21 cellular contexts compared by ENCODE assay signal in the genomic region with DNA sequence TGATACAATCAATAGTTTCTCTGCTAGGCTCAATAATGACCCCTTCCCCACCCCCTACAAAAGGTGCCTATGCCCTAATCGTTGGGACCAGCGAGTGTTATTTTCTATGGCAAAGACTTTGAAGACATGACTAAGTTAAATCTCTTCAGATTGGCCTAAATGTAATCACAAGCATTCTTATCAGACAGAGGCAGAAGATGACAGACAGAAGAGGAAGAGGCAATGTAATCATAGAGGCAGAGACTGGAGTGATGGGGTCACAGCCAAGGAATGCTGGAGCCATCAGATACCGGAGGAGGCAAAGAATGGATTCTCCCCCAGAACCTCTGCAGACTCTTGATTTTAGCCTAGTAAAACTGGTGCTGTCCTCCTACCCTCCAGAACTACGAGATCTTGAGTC.
DNase-seq lines count a peak whose midpoint lies in the region; ATAC-seq, FAIRE-seq and TF ChIP-seq lines count a peak whose summit lies in the region.
"Had no signal": no experiment of that assay in that cellular context is flagged by ENCODE, and none has a peak within 500 bp of the region (broad histone marks: within the 10 kb centered on the region; RNA-seq: fewer than 3 reads in every experiment).

No MANE protein-coding gene starts in this region.

- H3K36me3 Mint-ChIP-seq in T-helper 2 cell treated with Interferon-gamma antibody and Interleukin-4, amounts not matched to agents 5 μg/mL and 100 μg/mL, for 36 hours (ENCODE audit: low read depth): no peaks in the 10 kb centered on the region
- H3K36me3 Mint-ChIP-seq in WTC11: peaks cover 24% of the 10 kb centered on the region
- H3K36me3 Mint-ChIP-seq: CD8-positive, alpha-beta T cell had no signal

- peaks cover 2% of the 10 kb centered on the region for H3K4me1 Mint-ChIP-seq in T-helper 2 cell treated with Interferon-gamma antibody and Interleukin-4, amounts not matched to agents 5 μg/mL and 100 μg/mL, for 36 hours (ENCODE audit: low read depth)
- no peaks in the 10 kb centered on the region for H3K4me1 Mint-ChIP-seq in WTC11
- H3K4me1 Mint-ChIP-seq: B cell had no signal

- H3K4me3 ChIP-seq in A549 (no peak overlapping the region), K562 (no peak overlapping the region)
- H3K4me3 ChIP-seq: BLaER1 treated with 17β-estradiol and CSF1 and Interleukin-3, amounts not matched to agents 10 nM and 100 nM had no signal

- H3K27ac Mint-ChIP-seq in T-helper 2 cell treated with Interferon-gamma antibody and Interleukin-4, amounts not matched to agents 5 μg/mL and 100 μg/mL, for 36 hours: no peak overlapping the region
- H3K27ac Mint-ChIP-seq in WTC11: no peak overlapping the region
- H3K27ac Mint-ChIP-seq: B cell; CD4-positive, alpha-beta T cell; CD8-positive, alpha-beta T cell had no signal

- no peaks in the 10 kb centered on the region for H3K36me3 ChIP-seq in K562 (ENCODE audit: control insufficient read depth, insufficient read depth, low read length)
- H3K36me3 ChIP-seq: BLaER1 treated with 17β-estradiol and CSF1 and Interleukin-3, amounts not matched to agents 10 nM and 100 nM had no signal

- POLR2A ChIA-PET in A549 (lab: Yijun Ruan, JAX) (no interaction called here), K562 (lab: Yijun Ruan, JAX) (no interaction called here), WTC11 (lab: Charles Lee) (no interaction called here)

- peaks cover 19% of the 10 kb centered on the region for H3K4me1 ChIP-seq in A549
- H3K4me1 ChIP-seq in K562 (replicated peaks in 1 of 2; ENCODE audit: control insufficient read depth in 2 of 2, insufficient read depth in 2 of 2, low read length in 2 of 2): no peaks in the 10 kb centered on the region
- H3K4me1 ChIP-seq: BLaER1 treated with 17β-estradiol and CSF1 and Interleukin-3, amounts not matched to agents 10 nM and 100 nM had no signal

- H4K20me1 ChIP-seq in K562 (replicated peaks; ENCODE audit: control insufficient read depth, insufficient read depth, low read length): no peaks in the 10 kb centered on the region
- H4K20me1 ChIP-seq: BLaER1 treated with 17β-estradiol and CSF1 and Interleukin-3, amounts not matched to agents 10 nM and 100 nM had no signal

- H3K4me2 ChIP-seq in A549 (0 out of 3 replicates have a peak overlapping the region, but pooled peaks have one; percentile 58), K562 (ENCODE audit: insufficient read depth, low read length) (no peak overlapping the region)
- H3K4me2 ChIP-seq: BLaER1 treated with 17β-estradiol and CSF1 and Interleukin-3, amounts not matched to agents 10 nM and 100 nM had no signal

- no peaks in the 10 kb centered on the region for H3K27me3 Mint-ChIP-seq in T-helper 2 cell treated with Interferon-gamma antibody and Interleukin-4, amounts not matched to agents 5 μg/mL and 100 μg/mL, for 36 hours (ENCODE audit: low read depth)
- peaks cover 10% of the 10 kb centered on the region for H3K27me3 Mint-ChIP-seq in WTC11 (ENCODE audit: low read depth)

- TF ChIP-seq RAD21 in A549 (conservative IDR thresholded peaks at IDR 0.05 in 1 of 2, IDR thresholded peaks at IDR 0.05 in 1 of 2) (no peak), K562 (CRISPR knock-in tag; conservative IDR thresholded peaks at IDR 0.05 in 1 of 2, IDR thresholded peaks at IDR 0.05 in 1 of 2) (no peak)

- TF ChIP-seq POLR2A in A549 (IDR thresholded peaks at IDR 0.05; ENCODE audit: low read length): no peak
- no peak for TF ChIP-seq POLR2A in K562 (conservative IDR thresholded peaks at IDR 0.05)

- H3K4me3 Mint-ChIP-seq in T-helper 2 cell treated with Interferon-gamma antibody and Interleukin-4, amounts not matched to agents 5 μg/mL and 100 μg/mL, for 36 hours: no peak overlapping the region
- no peak overlapping the region for H3K4me3 Mint-ChIP-seq in WTC11
- H3K4me3 Mint-ChIP-seq: B cell; CD4-positive, alpha-beta T cell; CD8-positive, alpha-beta T cell had no signal

- H3K79me2 ChIP-seq in K562 (ENCODE audit: control insufficient read depth, insufficient read depth, low read length): no peaks in the 10 kb centered on the region

- no peaks in the 10 kb centered on the region for H3K27me3 ChIP-seq in K562 (ENCODE audit: control insufficient read depth in 2 of 2, insufficient read depth in 2 of 2, low read length in 2 of 2)
- H3K27me3 ChIP-seq: BLaER1 treated with 17β-estradiol and CSF1 and Interleukin-3, amounts not matched to agents 10 nM and 100 nM had no signal

- peaks cover 11% of the 10 kb centered on the region for H3K9me3 Mint-ChIP-seq in T-helper 2 cell treated with Interferon-gamma antibody and Interleukin-4, amounts not matched to agents 5 μg/mL and 100 μg/mL, for 36 hours
- H3K9me3 Mint-ChIP-seq in WTC11: peaks cover 24% of the 10 kb centered on the region

- TF ChIP-seq CTCF in A549 (IDR thresholded peaks at IDR 0.05) (no peak), K562 (IDR thresholded peaks at IDR 0.05 in 2 of 3, conservative IDR thresholded peaks at IDR 0.05 in 1 of 3; ENCODE audit: insufficient read depth in 2 of 3, low read depth in 1 of 3, low read length in 3 of 3) (no peak), WTC11 (IDR thresholded peaks at IDR 0.05) (no peak)

- H2AFZ ChIP-seq in K562 (ENCODE audit: low read depth, low read length): no peak overlapping the region

- FAIRE-seq in A549 (lab: Jason Lieb, UNC) (no peak), GM19239 (lab: Jason Lieb, UNC) (peak; percentile 18), K562 (lab: Jason Lieb, UNC) (no peak)
- FAIRE-seq: A204.1, D721Med, G401.6, GM12891 had no signal

- 81% methylated on average over 4 of the region's 4 CpGs for WGBS in A549 (ENCODE audit: missing lambda C conversion rate)
- 0% methylated on average over 4 of the region's 4 CpGs for WGBS in K562 (ENCODE audit: insufficient coverage, low coverage, missing lambda C conversion rate)

- CTCF ChIA-PET in A549 (lab: Yijun Ruan, JAX) (no interaction called here), K562 (lab: Yijun Ruan, JAX; ENCODE audit: low intra/inter-chr PET ratio) (no interaction called here), WTC11 (lab: Charles Lee) (no interaction called here)

- no peaks in the 10 kb centered on the region for H3K9me3 ChIP-seq in A549
- H3K9me3 ChIP-seq in K562 (replicated peaks; ENCODE audit: control insufficient read depth, insufficient read depth, low read depth, low read length): no peaks in the 10 kb centered on the region; the same call in 1 of the 2 replicates

- TF ChIP-seq EP300 in A549 (IDR thresholded peaks at IDR 0.05): no peak
- TF ChIP-seq EP300 in K562 (IDR thresholded peaks at IDR 0.05; ENCODE audit: low read length): no peak

- intact Hi-C loops in K562 (cut with micrococcal nuclease): no loop called here

- H3K9ac ChIP-seq in K562 (ENCODE audit: insufficient read depth in 1 of 2, low read depth in 2 of 2, low read length in 2 of 2): no peak overlapping the region
- H3K9ac ChIP-seq: BLaER1 treated with 17β-estradiol and CSF1 and Interleukin-3, amounts not matched to agents 10 nM and 100 nM had no signal

- H3K27ac ChIP-seq in A549 (peak overlapping the region; percentile 49 to 73), K562 (ENCODE audit: extremely low read depth, low read depth, low read length) (no peak overlapping the region)
- H3K27ac ChIP-seq: BLaER1 treated with 17β-estradiol and CSF1 and Interleukin-3, amounts not matched to agents 10 nM and 100 nM; C4-2B had no signal

- in situ Hi-C loops in K562 (cut with MboI): no loop called here

- no TSS peak for BruUV-seq in K562 (replicated peaks; lab: Mats Ljungman, UMichigan)

- DNase-seq in A549 (ENCODE audit: low read depth in 1 of 2, low spot score in 1 of 2) (no peak), GM19239 (ENCODE audit: insufficient read length, low spot score) (no peak), K562 (ENCODE audit: extremely low read depth in 1 of 4, low spot score in 3 of 4) (no peak), WTC11 (ENCODE audit: low spot score) (no peak)
- no peak for DNase-seq in T-helper 2 cell treated with Interferon-gamma antibody and Interleukin-4, amounts not matched to agents 5 μg/mL and 100 μg/mL, for 36 hours (ENCODE audit: low spot score)
- no peak for DNase-seq in stimulated activated CD4-positive, alpha-beta T cell treated with anti-CD3 and anti-CD28 coated beads, Interleukin-2, amount 100 ng/mL, for 48 hours
- DNase-seq: 8988T; AML-193; Caco-2; Calu3; CD4-positive, alpha-beta T cell; CD8-positive, alpha-beta T cell; DMS79 treated with DMSO at 0.1 percent for 48 hours; GF-D8 had no signal

- no peaks in the 10 kb centered on the region for H3K9me1 ChIP-seq in K562 (ENCODE audit: control insufficient read depth, insufficient read depth, low read length)

- no peak; a peak in 1 of 6 replicates for ATAC-seq in A549
- no peak for ATAC-seq in K562
- ATAC-seq in WTC11: no peak
- ATAC-seq: CD8-positive, alpha-beta T cell had no signal

TF ChIP-seq in A549, 52 proteins besides CTCF, POLR2A, EP300 and RAD21 (continues in another document):
- TF ChIP-seq RARB (CRISPR knock-in tag; IDR thresholded peaks at IDR 0.05) (no peak), SMC3 (IDR thresholded peaks at IDR 0.05) (no peak), NFE2L2 (conservative IDR thresholded peaks at IDR 0.05; ENCODE audit: low read length) (no peak)

TF ChIP-seq in K562, 482 proteins besides CTCF, POLR2A, EP300 and RAD21 (continues in another document):
- TF ChIP-seq CBFA2T3 (IDR thresholded peaks at IDR 0.05): peak; percentile 52
- TF ChIP-seq CBFA2T2 (conservative IDR thresholded peaks at IDR 0.05): peak; percentile 25
- peak; percentile 60 to 71; a peak in 3 of 4 replicates for TF ChIP-seq KDM1A (IDR thresholded peaks at IDR 0.05)
- TF ChIP-seq MAFF (IDR thresholded peaks at IDR 0.05; ENCODE audit: low read length): no peak
- TF ChIP-seq ZNF146 (CRISPR knock-in tag; IDR thresholded peaks at IDR 0.05; ENCODE audit: unreplicated experiment): no peak

TF ChIP-seq in WTC11, 78 proteins besides CTCF, POLR2A, EP300 and RAD21 (continues in another document):
- TF ChIP-seq FOXP1 (CRISPR knock-in tag; IDR thresholded peaks at IDR 0.05; ENCODE audit: borderline replicate concordance) (no peak), ZBTB21 (CRISPR knock-in tag; IDR thresholded peaks at IDR 0.05; ENCODE audit: borderline replicate concordance) (no peak)
